ENCODE assay signal across 20 cellular contexts in genomic region chr5:40784027-40784653, GRCh38. TPM values are rescaled to one million over a fixed set of nuclear protein-coding genes. Genes with fewer than 3 reads are reported as not detected.
DNase-seq lines count a peak whose midpoint lies in the region; TF ChIP-seq lines count a peak whose summit lies in the region.
"Had no signal": no experiment of that assay in that cellular context is flagged by ENCODE, and none has a peak within 500 bp of the region (broad histone marks: within the 10 kb centered on the region; RNA-seq: fewer than 3 reads in every experiment).

No MANE protein-coding gene starts in this region.

- H3K9me3 Mint-ChIP-seq in endodermal cell: peaks cover 11% of the 10 kb centered on the region

- POLR2A ChIA-PET in A673 (lab: Charles Lee; ENCODE audit: low non-redundant PET): no interaction called here

- no peak overlapping the region for H4K91ac ChIP-seq in trophoblast cell (ENCODE audit: low read depth, low read length)

- H4K8ac ChIP-seq in trophoblast cell (ENCODE audit: low read depth, low read length): no peak overlapping the region

- H4K12ac ChIP-seq in trophoblast cell (ENCODE audit: low read depth, low read length): no peak overlapping the region

- no peaks in the 10 kb centered on the region for H3K79me1 ChIP-seq in trophoblast cell (ENCODE audit: low read length)

- H2BK12ac ChIP-seq in trophoblast cell (ENCODE audit: low read length): no peak overlapping the region

- H3K23ac ChIP-seq in trophoblast cell (ENCODE audit: low read length): no peak overlapping the region

- peaks cover 27% of the 10 kb centered on the region for H3K36me3 Mint-ChIP-seq in endodermal cell (ENCODE audit: low read depth)

- no peak overlapping the region for H3K14ac ChIP-seq in trophoblast cell (ENCODE audit: low read length)

- no peak overlapping the region for H2AK5ac ChIP-seq in trophoblast cell (ENCODE audit: low read length)

- H3K4me1 Mint-ChIP-seq in endodermal cell: peaks cover 18% of the 10 kb centered on the region

- in situ Hi-C loops in GM13977 (cut with MboI; ENCODE audit: low pct_unique_long_range_greater_than_20kb, low sequenced_read_pairs, unreplicated experiment): no loop called here

- H3K27me3 Mint-ChIP-seq in endodermal cell (ENCODE audit: insufficient read depth): no peaks in the 10 kb centered on the region
- H3K27me3 Mint-ChIP-seq: stimulated activated naive CD8-positive, alpha-beta T cell treated with anti-CD3 and anti-CD28 coated beads, Interleukin-15, Interleukin-2, amounts not matched to agents 100 ng/mL and 50 ng/mL, for 24 hours had no signal

- no peak for TF ChIP-seq POLR2A in testis (IDR thresholded peaks at IDR 0.05)

- no peak overlapping the region for H2BK120ac ChIP-seq in trophoblast cell (ENCODE audit: insufficient read depth, low read length, poor library complexity)

- peaks cover 3% of the 10 kb centered on the region for H3K79me2 ChIP-seq in trophoblast cell (ENCODE audit: control insufficient read depth, insufficient read depth, low read length, poor library complexity)

- H3K36me3 ChIP-seq in endodermal cell (ENCODE audit: control insufficient read depth, insufficient read depth, low read length): peaks cover 9% of the 10 kb centered on the region
- peaks cover 0 to 2% of the 10 kb centered on the region in 2 experiments for H3K36me3 ChIP-seq in trophoblast cell (ENCODE audit: control insufficient read depth in 1 of 2, insufficient read depth in 2 of 2, low read length in 2 of 2)
- H3K36me3 ChIP-seq in testis (ENCODE audit: low read depth, missing control alignments): no peaks in the 10 kb centered on the region
- peaks cover 14% of the 10 kb centered on the region for H3K36me3 ChIP-seq in A673 (ENCODE audit: insufficient read depth, low read length, poor library complexity, severe bottlenecking)
- H3K36me3 ChIP-seq: gastrocnemius medialis had no signal

- no peak overlapping the region for H3K4me3 Mint-ChIP-seq in endodermal cell
- H3K4me3 Mint-ChIP-seq: stimulated activated naive CD8-positive, alpha-beta T cell treated with anti-CD3 and anti-CD28 coated beads, Interleukin-15, Interleukin-2, amounts not matched to agents 100 ng/mL and 50 ng/mL, for 24 hours had no signal

- no peak for TF ChIP-seq CTCF in endodermal cell (conservative IDR thresholded peaks at IDR 0.05)
- TF ChIP-seq CTCF in testis (IDR thresholded peaks at IDR 0.05): no peak
- TF ChIP-seq CTCF in GM13977 (IDR thresholded peaks at IDR 0.05; ENCODE audit: extremely low read depth, insufficient read depth, missing control alignments): no peak
- no peak for TF ChIP-seq CTCF in A673 (conservative IDR thresholded peaks at IDR 0.05; ENCODE audit: low read depth, low read length)

- no peak overlapping the region for H2AFZ ChIP-seq in trophoblast cell (ENCODE audit: insufficient read depth, low read length, poor library complexity)

- CTCF ChIA-PET in A673 (lab: Charles Lee): no interaction called here

- BruUV-seq in A673 (replicated peaks; lab: Mats Ljungman, UMichigan): no TSS peak

- H3K4me3 ChIP-seq in endodermal cell (ENCODE audit: low read length): peak overlapping the region; percentile 21
- no peak overlapping the region for H3K4me3 ChIP-seq in trophoblast cell (ENCODE audit: low read depth, low read length)
- no peak overlapping the region for H3K4me3 ChIP-seq in testis
- H3K4me3 ChIP-seq in A673 (ENCODE audit: low read depth, low read length, poor library complexity, severe bottlenecking): no peak overlapping the region
- H3K4me3 ChIP-seq: gastrocnemius medialis, skin epidermis, tibial nerve had no signal

- peak overlapping the region; percentile 62 for H3K4ac ChIP-seq in trophoblast cell (ENCODE audit: low read depth, low read length)

- H3K27ac ChIP-seq in endodermal cell (ENCODE audit: low read depth, low read length): no peak overlapping the region
- H3K27ac ChIP-seq in trophoblast cell (ENCODE audit: low read depth, low read length): no peak overlapping the region
- H3K27ac ChIP-seq in testis: no peak overlapping the region
- H3K27ac ChIP-seq in A673 (ENCODE audit: low read depth, low read length, poor library complexity, severe bottlenecking): no peak overlapping the region
- H3K27ac ChIP-seq: gastrocnemius medialis, skin epidermis, tibial nerve had no signal

- H3K27me3 ChIP-seq in endodermal cell (ENCODE audit: control insufficient read depth, insufficient read depth, low read length, poor library complexity, severe bottlenecking) (no peaks in the 10 kb centered on the region), trophoblast cell (ENCODE audit: insufficient read depth, low read length) (no peaks in the 10 kb centered on the region), testis (no peaks in the 10 kb centered on the region), A673 (replicated peaks; ENCODE audit: insufficient read depth, low read depth, low read length, poor library complexity) (no peaks in the 10 kb centered on the region)
- H3K27me3 ChIP-seq: gastrocnemius medialis, tibial nerve had no signal

- peaks cover 15% of the 10 kb centered on the region for H3K9me3 ChIP-seq in endodermal cell (ENCODE audit: control insufficient read depth, low read length)
- no peaks in the 10 kb centered on the region for H3K9me3 ChIP-seq in trophoblast cell (ENCODE audit: insufficient read depth, low read depth, low read length)
- no peaks in the 10 kb centered on the region for H3K9me3 ChIP-seq in testis
- peaks cover 13% of the 10 kb centered on the region for H3K9me3 ChIP-seq in A673 (ENCODE audit: low read depth, low read length, poor library complexity, severe bottlenecking)
- H3K9me3 ChIP-seq: gastrocnemius medialis had no signal

- no peak overlapping the region for H3K9ac ChIP-seq in endodermal cell (ENCODE audit: extremely low read depth, low read length, poor library complexity, severe bottlenecking)
- no peak overlapping the region for H3K9ac ChIP-seq in trophoblast cell (ENCODE audit: low read length)

- peak; percentile 69 for DNase-seq in DMS53 (lab: John Stamatoyannopoulos, UW)
- peak; percentile 38 for DNase-seq in HuH-7.5 (ENCODE audit: low spot score)
- DNase-seq in endodermal cell: no peak
- DNase-seq in trophoblast cell: no peak
- no peak for DNase-seq in testis
- DNase-seq in GM13977 (ENCODE audit: low spot score): no peak
- no peak for DNase-seq in A673 (ENCODE audit: low spot score)
- DNase-seq in NCI-H1694 treated with DMSO at 0.1 percent for 48 hours (lab: John Stamatoyannopoulos, UW): no peak
- DNase-seq: activated CD4-positive, alpha-beta T cell treated with anti-CD3 and anti-CD28 coated beads, Interleukin-2, amount 50 U/mL, for 4 hours; activated CD8-positive, alpha-beta memory T cell treated with anti-CD3 and anti-CD28 coated beads, Interleukin-2, amount 50 U/mL, for 48 hours; AML-193; effector CD4-positive, alpha-beta T cell; gastrocnemius medialis; H7; NCI-H1417; NCI-H524 treated with DMSO at 0.1 percent for 48 hours; stimulated activated CD4-positive, alpha-beta T cell treated with anti-CD3 and anti-CD28 coated beads, Interleukin-2, amount 100 ng/mL, for 48 hours had no signal

- H3K27ac Mint-ChIP-seq in endodermal cell: no peak overlapping the region
- H3K27ac Mint-ChIP-seq: stimulated activated naive CD8-positive, alpha-beta T cell treated with anti-CD3 and anti-CD28 coated beads, Interleukin-15, Interleukin-2, amounts not matched to agents 100 ng/mL and 50 ng/mL, for 24 hours had no signal

- WGBS in endodermal cell (ENCODE audit: insufficient coverage in 1 of 2, insufficient read length in 1 of 2), 2 experiments: 93 to 100% methylated on average over 1 of the region's 1 CpG
- 100% methylated on average over 1 of the region's 1 CpG for WGBS in trophoblast cell (ENCODE audit: extremely low coverage, insufficient coverage, insufficient read length)
- 93 to 96% methylated on average over 1 of the region's 1 CpG for WGBS in testis, 2 donors

- H3K18ac ChIP-seq in trophoblast cell (ENCODE audit: low read length): no peak overlapping the region

- intact Hi-C loops in testis (cut with DNase I; ENCODE audit: low total_unique reads) (no loop called here), A673 (cut with micrococcal nuclease; ENCODE audit: unreplicated experiment) (no loop called here)

- H3K4me1 ChIP-seq in endodermal cell (ENCODE audit: control insufficient read depth, insufficient read depth, low read length) (peaks cover 8% of the 10 kb centered on the region), trophoblast cell (ENCODE audit: control insufficient read depth in 1 of 2, insufficient read depth in 2 of 2, low read length in 2 of 2) (peaks cover 0 to 2% of the 10 kb centered on the region in 2 experiments), testis (peaks cover 8% of the 10 kb centered on the region), A673 (ENCODE audit: insufficient read depth, low read length, poor library complexity, severe bottlenecking) (peaks cover 26% of the 10 kb centered on the region)

- no peak overlapping the region for H2BK5ac ChIP-seq in trophoblast cell (ENCODE audit: low read depth, low read length, poor library complexity)

- no peak overlapping the region for H3K4me2 ChIP-seq in trophoblast cell (ENCODE audit: low read length)

RNA-seq across cellular contexts. Expression of gene PRKAA1, which starts 14.0 kb away (rescaled TPM):
- 10 to 100 TPM; 47.7 to 50.4 TPM for total RNA-seq in endodermal cell
- polyA plus RNA-seq in endodermal cell (2013, experiment 1 of 2): 28.2 TPM
- polyA plus RNA-seq in endodermal cell (2013, experiment 2 of 2): 28.5 TPM
- 30.3 and 33.1 TPM in 2 replicates for polyA plus RNA-seq in trophoblast cell (2013)
- total RNA-seq in testis: 10 to 100 TPM; 81.7 to 92.8 TPM
- 144 TPM for polyA plus RNA-seq in testis (ENCODE audit: insufficient read depth, low read depth, low replicate concordance)
- 114 TPM in 2 replicates for total RNA-seq in A673 (2021)

RNA-seq across cellular contexts. Expression of gene TTC33, which starts 28.4 kb away (rescaled TPM):
- total RNA-seq in endodermal cell (10 to 100 TPM; 13.5 to 19.3 TPM), testis (10 to 100 TPM; 14.7 to 15.2 TPM), A673 (2021) (17.0 and 19.1 TPM in 2 replicates)
- polyA plus RNA-seq in endodermal cell (2013, experiment 1 of 2): 18.9 TPM
- 17.8 TPM for polyA plus RNA-seq in endodermal cell (2013, experiment 2 of 2)
- polyA plus RNA-seq in trophoblast cell (2013): 3.8 and 4.0 TPM in 2 replicates
- polyA plus RNA-seq in testis (ENCODE audit: insufficient read depth, low read depth, low replicate concordance): 16.5 TPM

RNA-seq across cellular contexts. Expression of gene RPL37, which starts 50.9 kb away (rescaled TPM):
- total RNA-seq in endodermal cell: 1,000 to 10,000 TPM; 1,411 to 1,439 TPM
- polyA plus RNA-seq in endodermal cell (2013, experiment 1 of 2): 2,660 TPM
- 2,413 TPM for polyA plus RNA-seq in endodermal cell (2013, experiment 2 of 2)
- 4,553 and 4,929 TPM in 2 replicates for polyA plus RNA-seq in trophoblast cell (2013)
- 100 to 1,000 TPM in 1 of 2 donors, 10 to 100 TPM in 1; 99.1 to 174 TPM for total RNA-seq in testis
- 1,089 TPM for polyA plus RNA-seq in testis (ENCODE audit: insufficient read depth, low read depth, low replicate concordance)
- 1,502 and 1,533 TPM in 2 replicates for total RNA-seq in A673 (2021)

RNA-seq across cellular contexts. Expression of gene CARD6, which starts 57.0 kb away (rescaled TPM):
- total RNA-seq in endodermal cell (under 1 TPM; 0.13 TPM), testis (1 to 10 TPM; 3.1 to 4.8 TPM), A673 (2021) (7.1 and 8.9 TPM in 2 replicates)
- 0.21 TPM for polyA plus RNA-seq in endodermal cell (2013, experiment 1 of 2)
- not detected for polyA plus RNA-seq in endodermal cell (2013, experiment 2 of 2)
- 0.15 and 0.19 TPM in 2 replicates for polyA plus RNA-seq in trophoblast cell (2013)
- 3.0 TPM for polyA plus RNA-seq in testis (ENCODE audit: insufficient read depth, low read depth, low replicate concordance)

Comparison
In these comparisons a context has a peak if more than half of its experiments do, and no peak if none do; other contexts are left out.
1. DNase-seq: peak in DMS53 (single experiment) and HuH-7.5 (single experiment); none in endodermal cell (single experiment), trophoblast cell (0 of 2), testis (single experiment), GM13977 (single experiment), A673 (single experiment) and NCI-H1694 treated with DMSO at 0.1 percent for 48 hours (single experiment).